24 cellular contexts compared by ENCODE assay signal in genomic region chr13:33018886-33019285, GRCh38. TPM values are rescaled to one million over a fixed set of nuclear protein-coding genes. Genes with fewer than 3 reads are reported as not detected.
"Had no signal": no experiment of that assay in that cellular context is flagged by ENCODE, and none has a peak within 500 bp of the region (broad histone marks: within the 10 kb centered on the region; RNA-seq: fewer than 3 reads in every experiment).

No MANE protein-coding gene starts in this region.

- H3K27ac ChIP-seq: coronary artery, left ventricle myocardium inferior, lower lobe of right lung, neutrophil, pancreas, thoracic aorta had no signal

- H3K27me3 ChIP-seq: tibial nerve had no signal

- DNase-seq: dermis blood vessel endothelial cell; effector memory CD4-positive, alpha-beta T cell; hypothalamus; kidney glomerular epithelial cell; left colon; left ventricle myocardium inferior; lower lobe of right lung; naive thymus-derived CD8-positive, alpha-beta T cell; pancreas; stimulated activated CD4-positive, alpha-beta T cell treated with anti-CD3 and anti-CD28 coated beads, Interleukin-2, amount 100 ng/mL, for 24 hours; stimulated activated CD4-positive, alpha-beta T cell treated with anti-CD3 and anti-CD28 coated beads, Interleukin-4, amount 100 ng/mL, for 24 hours; stimulated activated naive CD4-positive, alpha-beta T cell treated with Interleukin-2 at 50 U/mL for 16 hours; stomach; upper lobe of left lung had no signal

- H3K4me3 ChIP-seq: coronary artery, left ventricle myocardium inferior, pancreas, stomach, thoracic aorta, tibial nerve had no signal

- H3K9me3 ChIP-seq: left ventricle myocardium inferior, lower lobe of right lung, neutrophil, pancreas, stomach, thoracic aorta, tibial nerve, upper lobe of left lung had no signal

- H3K4me1 ChIP-seq: pancreas had no signal

- H3K36me3 ChIP-seq: left ventricle myocardium inferior, lower lobe of right lung, neutrophil, pancreas, stomach, thoracic aorta, tibial nerve, upper lobe of left lung had no signal

- FAIRE-seq: endometrium, frontal cortex, pancreas, urothelium cell line had no signal

- ATAC-seq: left colon; lower lobe of right lung; naive thymus-derived CD8-positive, alpha-beta T cell; pancreas; sciatic nerve; stimulated activated effector memory CD8-positive, alpha-beta T cell treated with anti-CD3 and anti-CD28 coated beads, Interleukin-12 subunit alpha, Interleukin-12 subunit beta, amount 100 ng/mL, for 72 hours had no signal

RNA-seq across cellular contexts. Expression of gene KL, which starts 2.7 kb away (rescaled TPM):
- total RNA-seq: myocyte had no signal
- polyA plus RNA-seq: naive thymus-derived CD8-positive, alpha-beta T cell had no signal
